Comparison of ENCODE assay signal across 27 cellular contexts in genomic region chr6:14031516-14031915, GRCh38.
A peak's percentile ranks its signal among the peaks of the same experiment; 100 is the strongest.
DNase-seq lines count a peak whose midpoint lies in the region; ATAC-seq and TF ChIP-seq lines count a peak whose summit lies in the region.
"Had no signal": no experiment of that assay in that cellular context is flagged by ENCODE, and none has a peak within 500 bp of the region (broad histone marks: within the 10 kb centered on the region; RNA-seq: fewer than 3 reads in every experiment).

No MANE protein-coding gene starts in this region.

- H3K9me3 ChIP-seq in heart right ventricle, result no peaks in the 10 kb centered on the region
- no peaks in the 10 kb centered on the region for H3K9me3 ChIP-seq in left ventricle myocardium inferior (replicated peaks)
- H3K9me3 ChIP-seq in PC-9 (ENCODE audit: insufficient read depth, low read depth), result peaks cover 4% of the 10 kb centered on the region; the same call in 1 of the 2 replicates
- H3K9me3 ChIP-seq: A549, colonic mucosa, gastroesophageal sphincter, ovary, transverse colon had no signal

- H3K27ac Mint-ChIP-seq in activated CD8-positive, alpha-beta T cell treated with anti-CD3 and anti-CD28 coated beads, Interleukin-2, amount 10 ng/mL, durations not matched to agents 7 days and 5 days, result no peak overlapping the region
- H3K27ac Mint-ChIP-seq in activated naive CD8-positive, alpha-beta T cell treated with anti-CD3 and anti-CD28 coated beads for 36 hours, result no peak overlapping the region
- H3K27ac Mint-ChIP-seq: activated CD4-positive, alpha-beta T cell treated with anti-CD3 and anti-CD28 coated beads, Interleukin-2, amount 10 ng/mL, durations not matched to agents 24 days and 14 days; activated naive CD4-positive, alpha-beta T cell treated with anti-CD3 and anti-CD28 coated beads for 36 hours; activated T-cell treated with anti-CD3 and anti-CD28 coated beads, Interleukin-2, amount 50 U/mL, for 72 hours; nephron had no signal

- peaks cover 23% of the 10 kb centered on the region for H3K27me3 Mint-ChIP-seq in activated CD8-positive, alpha-beta T cell treated with anti-CD3 and anti-CD28 coated beads, Interleukin-2, amount 10 ng/mL, durations not matched to agents 7 days and 5 days (ENCODE audit: low read depth)
- peaks cover 19% of the 10 kb centered on the region for H3K27me3 Mint-ChIP-seq in activated naive CD8-positive, alpha-beta T cell treated with anti-CD3 and anti-CD28 coated beads for 36 hours

- POLR2A ChIA-PET in activated CD8-positive, alpha-beta T cell treated with anti-CD3 and anti-CD28 coated beads, Interleukin-2, amount 10 ng/mL, durations not matched to agents 7 days and 5 days (lab: Charles Lee), result no interaction called here
- POLR2A ChIA-PET in PC-9 (lab: Charles Lee; ENCODE audit: unreplicated experiment), result interaction anchor here (0.7 kb wide), 1 partner anchor 996 kb away, joined by 6 read pairs; no protein-coding TSS in a partner anchor

- intact Hi-C loops in heart right ventricle (cut with DNase I) (no loop called here), left ventricle myocardium inferior (cut with micrococcal nuclease) (no loop called here), PC-9 (cut with micrococcal nuclease; ENCODE audit: unreplicated experiment) (no loop called here)

- DNase-seq in heart right ventricle (no peak), left ventricle myocardium inferior (no peak), NCI-H446 treated with DMSO at 0.1 percent for 48 hours (lab: John Stamatoyannopoulos, UW) (peak; percentile 79), fibroblast of peridontal ligament (ENCODE audit: extremely low read depth) (peak; percentile 5), renal cortical epithelial cell (ENCODE audit: low read depth) (peak; percentile 58), PC-9 (no peak)
- DNase-seq in activated CD8-positive, alpha-beta T cell treated with anti-CD3 and anti-CD28 coated beads, Interleukin-2, amount 10 ng/mL, durations not matched to agents 7 days and 5 days, result no peak
- no peak for DNase-seq in activated naive CD8-positive, alpha-beta T cell treated with anti-CD3 and anti-CD28 coated beads for 36 hours
- DNase-seq: activated CD4-positive, alpha-beta T cell treated with anti-CD3 and anti-CD28 coated beads, Interleukin-2, amount 10 ng/mL, durations not matched to agents 24 days and 14 days; activated naive CD4-positive, alpha-beta T cell treated with anti-CD3 and anti-CD28 coated beads for 36 hours; activated T-cell treated with anti-CD3 and anti-CD28 coated beads, Interleukin-2, amount 50 U/mL, for 72 hours; colonic mucosa; effector memory CD4-positive, alpha-beta T cell; GF-D8; H7; midbrain; NCI-H1417; NCI-H82; ovary; retina; stimulated activated CD4-positive, alpha-beta T cell treated with anti-CD3 and anti-CD28 coated beads, Interleukin-2, amount 100 ng/mL, for 24 hours; transverse colon; WERI-Rb-1 had no signal

- no peaks in the 10 kb centered on the region for H3K79me2 ChIP-seq in PC-9 (ENCODE audit: low read depth)

- no peak overlapping the region for H3K4me2 ChIP-seq in PC-9
- H3K4me2 ChIP-seq: A549, smooth muscle cell had no signal

- no peaks in the 10 kb centered on the region for H3K4me1 Mint-ChIP-seq in activated CD8-positive, alpha-beta T cell treated with anti-CD3 and anti-CD28 coated beads, Interleukin-2, amount 10 ng/mL, durations not matched to agents 7 days and 5 days (ENCODE audit: low read depth)
- H3K4me1 Mint-ChIP-seq in activated naive CD8-positive, alpha-beta T cell treated with anti-CD3 and anti-CD28 coated beads for 36 hours, result peaks cover 3% of the 10 kb centered on the region
- H3K4me1 Mint-ChIP-seq: activated CD4-positive, alpha-beta T cell treated with anti-CD3 and anti-CD28 coated beads, Interleukin-2, amount 10 ng/mL, durations not matched to agents 24 days and 14 days had no signal

- H2AFZ ChIP-seq in PC-9, result no peak overlapping the region

- no peaks in the 10 kb centered on the region for H4K20me1 ChIP-seq in PC-9 (ENCODE audit: insufficient read depth)

- CTCF ChIA-PET in activated CD8-positive, alpha-beta T cell treated with anti-CD3 and anti-CD28 coated beads, Interleukin-2, amount 10 ng/mL, durations not matched to agents 7 days and 5 days (lab: Charles Lee), result interaction anchor here (1.1 to 1.2 kb wide), 2 partner anchors 15 to 36 kb away, joined by 3 read pairs; no protein-coding TSS in a partner anchor
- CTCF ChIA-PET in PC-9 (lab: Charles Lee), result no interaction called here

- H3K4me1 ChIP-seq in heart right ventricle, result peaks cover 0 to 15% (median 0%) of the 10 kb centered on the region in 9 donors
- peaks cover 3% of the 10 kb centered on the region for H3K4me1 ChIP-seq in left ventricle myocardium inferior
- H3K4me1 ChIP-seq in PC-9 (replicated peaks; ENCODE audit: insufficient read depth), result no peaks in the 10 kb centered on the region
- H3K4me1 ChIP-seq: colonic mucosa, gastroesophageal sphincter, transverse colon had no signal

- no peaks in the 10 kb centered on the region for H3K36me3 Mint-ChIP-seq in activated CD8-positive, alpha-beta T cell treated with anti-CD3 and anti-CD28 coated beads, Interleukin-2, amount 10 ng/mL, durations not matched to agents 7 days and 5 days (ENCODE audit: low read depth)
- no peaks in the 10 kb centered on the region for H3K36me3 Mint-ChIP-seq in activated naive CD8-positive, alpha-beta T cell treated with anti-CD3 and anti-CD28 coated beads for 36 hours

- H3K9me3 Mint-ChIP-seq in activated CD8-positive, alpha-beta T cell treated with anti-CD3 and anti-CD28 coated beads, Interleukin-2, amount 10 ng/mL, durations not matched to agents 7 days and 5 days (ENCODE audit: insufficient read depth), result no peaks in the 10 kb centered on the region
- no peaks in the 10 kb centered on the region for H3K9me3 Mint-ChIP-seq in activated naive CD8-positive, alpha-beta T cell treated with anti-CD3 and anti-CD28 coated beads for 36 hours
- H3K9me3 Mint-ChIP-seq: activated CD4-positive, alpha-beta T cell treated with anti-CD3 and anti-CD28 coated beads, Interleukin-2, amount 10 ng/mL, durations not matched to agents 24 days and 14 days; activated naive CD4-positive, alpha-beta T cell treated with anti-CD3 and anti-CD28 coated beads for 36 hours; activated T-cell treated with anti-CD3 and anti-CD28 coated beads, Interleukin-2, amount 50 U/mL, for 72 hours had no signal

- 24 to 34% methylated on average over 4 of the region's 4 CpGs for WGBS in heart right ventricle, 2 donors

- H3K36me3 ChIP-seq in heart right ventricle (no peaks in the 10 kb centered on the region), left ventricle myocardium inferior (no peaks in the 10 kb centered on the region), PC-9 (ENCODE audit: low read depth) (no peaks in the 10 kb centered on the region)
- H3K36me3 ChIP-seq: colonic mucosa, gastroesophageal sphincter, ovary, transverse colon, WERI-Rb-1 had no signal

- no peak for TF ChIP-seq CTCF in heart right ventricle (IDR thresholded peaks at IDR 0.05)
- TF ChIP-seq CTCF in left ventricle myocardium inferior (IDR thresholded peaks at IDR 0.05; ENCODE audit: borderline replicate concordance), result no peak
- no peak for TF ChIP-seq CTCF in PC-9 (conservative IDR thresholded peaks at IDR 0.05)

- no peak overlapping the region for H3K4me3 Mint-ChIP-seq in activated CD8-positive, alpha-beta T cell treated with anti-CD3 and anti-CD28 coated beads, Interleukin-2, amount 10 ng/mL, durations not matched to agents 7 days and 5 days
- H3K4me3 Mint-ChIP-seq in activated naive CD8-positive, alpha-beta T cell treated with anti-CD3 and anti-CD28 coated beads for 36 hours, result no peak overlapping the region
- H3K4me3 Mint-ChIP-seq: activated CD4-positive, alpha-beta T cell treated with anti-CD3 and anti-CD28 coated beads, Interleukin-2, amount 10 ng/mL, durations not matched to agents 24 days and 14 days; activated naive CD4-positive, alpha-beta T cell treated with anti-CD3 and anti-CD28 coated beads for 36 hours; activated T-cell treated with anti-CD3 and anti-CD28 coated beads, Interleukin-2, amount 50 U/mL, for 72 hours; nephron had no signal

- H3K9me2 ChIP-seq in PC-9 (ENCODE audit: insufficient read depth), result no peaks in the 10 kb centered on the region

- H3K27me3 ChIP-seq in heart right ventricle (peaks cover 0 to 11% (median 4%) of the 10 kb centered on the region in 7 donors), left ventricle myocardium inferior (ENCODE audit: low read depth) (peaks cover 10% of the 10 kb centered on the region), PC-9 (ENCODE audit: insufficient read depth, low read depth) (no peaks in the 10 kb centered on the region)
- H3K27me3 ChIP-seq: colonic mucosa, ovary, transverse colon had no signal

- H3K4me3 ChIP-seq in heart right ventricle (no peak overlapping the region), left ventricle myocardium inferior (no peak overlapping the region), PC-9 (no peak overlapping the region)
- H3K4me3 ChIP-seq: A549, colonic mucosa, gastroesophageal sphincter, ovary, smooth muscle cell, transverse colon had no signal

- ATAC-seq in heart right ventricle, result peak in 6 of 8 donors; percentile 44 to 83 (median 52)
- no peak for ATAC-seq in activated CD8-positive, alpha-beta T cell treated with anti-CD3 and anti-CD28 coated beads, Interleukin-2, amount 10 ng/mL, durations not matched to agents 7 days and 5 days
- ATAC-seq: A549; activated T-cell treated with anti-CD3 and anti-CD28 coated beads, Interleukin-2, amount 50 U/mL, for 72 hours; gastroesophageal sphincter had no signal

- H3F3A ChIP-seq in PC-9 (ENCODE audit: insufficient read depth, low read depth), result no peaks in the 10 kb centered on the region

- H3K27ac ChIP-seq in heart right ventricle (no peak overlapping the region), left ventricle myocardium inferior (replicated peaks) (no peak overlapping the region), PC-9 (no peak overlapping the region)
- H3K27ac ChIP-seq: A549, colonic mucosa, gastroesophageal sphincter, ovary, transverse colon, WERI-Rb-1 had no signal

- no TSS peak for BruUV-seq in PC-9 (replicated peaks; lab: Mats Ljungman, UMichigan)

Comparison
In these comparisons a context has a peak if more than half of its experiments do, and no peak if none do; other contexts are left out.
1. DNase-seq: peak in NCI-H446 treated with DMSO at 0.1 percent for 48 hours (single experiment), fibroblast of peridontal ligament (single experiment) and renal cortical epithelial cell (single experiment); none in heart right ventricle (0 of 2), left ventricle myocardium inferior (single experiment), activated CD8-positive, alpha-beta T cell treated with anti-CD3 and anti-CD28 coated beads, Interleukin-2, amount 10 ng/mL, durations not matched to agents 7 days and 5 days (single experiment), activated naive CD8-positive, alpha-beta T cell treated with anti-CD3 and anti-CD28 coated beads for 36 hours (single experiment) and PC-9 (0 of 2).